8 cellular contexts compared by ENCODE assay signal in genomic region chr4:23717528-23718248, GRCh38.
A peak's percentile ranks its signal among the peaks of the same experiment; 100 is the strongest.
DNase-seq lines count a peak whose midpoint lies in the region; ATAC-seq, FAIRE-seq and TF ChIP-seq lines count a peak whose summit lies in the region.

No MANE protein-coding gene starts in this region.

- H2BK12ac ChIP-seq in H9 (ENCODE audit: insufficient read length, low read depth, low read length): no peak overlapping the region

- peak; percentile 52 for FAIRE-seq in keratinocyte (lab: Jason Lieb, UNC)

- no peak overlapping the region for H3K56ac ChIP-seq in H9 (ENCODE audit: insufficient read length, low read depth, low read length)

- H3K4me3 ChIP-seq in keratinocyte (ENCODE audit: control insufficient read depth in 2 of 3, extremely low read depth in 1 of 3, insufficient read depth in 2 of 3, low read depth in 1 of 3, low read length in 3 of 3): no peak overlapping the region
- no peak overlapping the region for H3K4me3 ChIP-seq in tibial nerve

- H3K36me3 ChIP-seq in keratinocyte (ENCODE audit: control insufficient read depth in 2 of 2, extremely low read depth in 1 of 2, insufficient read depth in 2 of 2, low read length in 2 of 2) (no peaks in the 10 kb centered on the region), tibial nerve (no peaks in the 10 kb centered on the region)

- no peak overlapping the region for H4K91ac ChIP-seq in H9 (ENCODE audit: insufficient read length, low read depth, low read length)

- H3K9me1 ChIP-seq in keratinocyte (ENCODE audit: control insufficient read depth, extremely low read depth, insufficient read depth, low read length): no peaks in the 10 kb centered on the region

- H4K20me1 ChIP-seq in H9 (ENCODE audit: control insufficient read depth, insufficient read depth, insufficient read length): no peaks in the 10 kb centered on the region
- H4K20me1 ChIP-seq in keratinocyte (ENCODE audit: control insufficient read depth, extremely low read depth, insufficient read depth, low read length): no peaks in the 10 kb centered on the region

- no peak overlapping the region for H2AK5ac ChIP-seq in H9 (ENCODE audit: insufficient read length, low read length)

- H3K4me2 ChIP-seq in H9 (ENCODE audit: insufficient read depth, insufficient read length, low read length) (no peak overlapping the region), keratinocyte (ENCODE audit: control insufficient read depth, extremely low read depth, insufficient read depth, low read depth, low read length) (no peak overlapping the region)

- H3K79me1 ChIP-seq in H9 (ENCODE audit: insufficient read depth, low read depth, low read length, poor library complexity, severe bottlenecking): no peaks in the 10 kb centered on the region

- no peak for TF ChIP-seq POLR2A in tibial nerve (IDR thresholded peaks at IDR 0.05)

- H3K4ac ChIP-seq in H9 (ENCODE audit: low read depth, low read length): no peak overlapping the region

- no peaks in the 10 kb centered on the region for H3K27me3 ChIP-seq in H9 (ENCODE audit: insufficient read depth, low read length)
- H3K27me3 ChIP-seq in keratinocyte (ENCODE audit: control insufficient read depth, extremely low read depth, insufficient read depth, low read length): no peaks in the 10 kb centered on the region
- no peaks in the 10 kb centered on the region for H3K27me3 ChIP-seq in tibial nerve

- H3K18ac ChIP-seq in H9 (ENCODE audit: insufficient read length, low read depth, low read length): no peak overlapping the region

- H3K27ac ChIP-seq in H9 (ENCODE audit: insufficient read length, low read depth, low read length): no peak overlapping the region
- no peak overlapping the region for H3K27ac ChIP-seq in keratinocyte (ENCODE audit: control insufficient read depth, insufficient read depth, low read length)
- no peak overlapping the region for H3K27ac ChIP-seq in tibial nerve

- no peak overlapping the region for H3K4me3 Mint-ChIP-seq in H9

- dilution Hi-C loops in keratinocyte (cut with MboI; ENCODE audit: extremely low pct_ligation_motif_present, low sequenced_read_pairs): no loop called here

- H2AFZ ChIP-seq in H9 (ENCODE audit: low read length): no peak overlapping the region
- H2AFZ ChIP-seq in keratinocyte (ENCODE audit: control insufficient read depth, low read length): no peak overlapping the region

- H4K5ac ChIP-seq in H9 (ENCODE audit: insufficient read length, low read depth, low read length): no peak overlapping the region

- no peak overlapping the region for H2BK5ac ChIP-seq in H9 (ENCODE audit: insufficient read length, low read length)

- H3K79me2 ChIP-seq in H9 (ENCODE audit: insufficient read depth, low read length): no peaks in the 10 kb centered on the region
- H3K79me2 ChIP-seq in keratinocyte (ENCODE audit: control insufficient read depth, insufficient read depth, low read length): no peaks in the 10 kb centered on the region

- DNase-seq in COLO829 (ENCODE audit: low spot score) (peak; percentile 50), H9 (no peak), T1000 (lab: John Stamatoyannopoulos, UW) (peak; percentile 29), keratinocyte (ENCODE audit: low read depth, low spot score) (no peak), NCI-H187 (lab: John Stamatoyannopoulos, UW) (no peak), tibial nerve (ENCODE audit: low spot score in 2 of 2) (no peak), mucosa of gallbladder (ENCODE audit: low spot score) (no peak)

- H3K4me1 Mint-ChIP-seq in H9: peaks cover under 1 to 13% of the 10 kb centered on the region in 2 experiments; a peak in 3 of 4 replicates

- no peak for TF ChIP-seq EP300 in tibial nerve (IDR thresholded peaks at IDR 0.05)

- H4K8ac ChIP-seq in H9 (replicated peaks; ENCODE audit: insufficient read length, low read depth, low read length): no peak overlapping the region

- H3K14ac ChIP-seq in H9 (ENCODE audit: insufficient read depth, low read length): no peak overlapping the region

- no peak overlapping the region for H3K9ac ChIP-seq in H9 (ENCODE audit: extremely low read depth, insufficient read length, low read length)
- no peak overlapping the region for H3K9ac ChIP-seq in keratinocyte (ENCODE audit: control insufficient read depth, extremely low read depth, insufficient read depth, low read length)

- no peaks in the 10 kb centered on the region for H3K4me1 ChIP-seq in H9 (ENCODE audit: insufficient read depth, low read length)
- no peaks in the 10 kb centered on the region for H3K4me1 ChIP-seq in keratinocyte (ENCODE audit: control insufficient read depth, extremely low read depth, insufficient read depth, low read length)
- H3K4me1 ChIP-seq in tibial nerve: no peaks in the 10 kb centered on the region

- no CpG with 5 or more reads among the region's 5 CpGs for WGBS in H9 (ENCODE audit: extremely low coverage, insufficient read length, low lambda C conversion rate)
- 88 to 90% methylated on average over 5 of the region's 5 CpGs for WGBS in tibial nerve, 2 donors

- H3K27ac Mint-ChIP-seq in H9: no peak overlapping the region

- no peak overlapping the region for H3K23ac ChIP-seq in H9 (ENCODE audit: insufficient read length, low read depth, low read length)

- no peak overlapping the region for H2BK15ac ChIP-seq in H9 (ENCODE audit: low read depth, low read length)

- H3K36me3 Mint-ChIP-seq in H9 (ENCODE audit: insufficient read depth in 1 of 3, low read depth in 3 of 3): peaks cover 6 to 8% (median 7%) of the 10 kb centered on the region in 3 experiments; a peak in 4 of 7 replicates

- no peaks in the 10 kb centered on the region for H3K27me3 Mint-ChIP-seq in H9 (ENCODE audit: low read depth)

- no peak overlapping the region for H2BK120ac ChIP-seq in H9 (ENCODE audit: low read depth, low read length, poor library complexity, severe bottlenecking)

- H2BK20ac ChIP-seq in H9 (ENCODE audit: low read depth, low read length, poor library complexity, severe bottlenecking): no peak overlapping the region

- H3K9me3 ChIP-seq in H9 (ENCODE audit: control insufficient read depth, low read depth, low read length) (no peaks in the 10 kb centered on the region), keratinocyte (ENCODE audit: control insufficient read depth, low read depth, low read length) (no peaks in the 10 kb centered on the region), tibial nerve (no peaks in the 10 kb centered on the region)

- no peaks in the 10 kb centered on the region for H3K23me2 ChIP-seq in H9 (ENCODE audit: insufficient read length, low read depth, low read length, poor library complexity, severe bottlenecking)

- TF ChIP-seq CTCF in H9 (conservative IDR thresholded peaks at IDR 0.05) (peak; percentile 66), keratinocyte (optimal IDR thresholded peaks at IDR 0.05 in 1 of 3, IDR thresholded peaks at IDR 0.05 in 1 of 3, conservative IDR thresholded peaks at IDR 0.05 in 1 of 3; ENCODE audit: extremely low read depth in 1 of 3, insufficient read depth in 2 of 3, low read length in 3 of 3) (peak; percentile 19 to 49 (median 44)), tibial nerve (IDR thresholded peaks at IDR 0.05) (peak in 1 of 5 experiments; percentile 13)

- no peak for ATAC-seq in GM21381 (IDR thresholded peaks at IDR 0.05; ENCODE audit: unreplicated experiment)

- no peak overlapping the region for H3T11ph ChIP-seq in H9 (ENCODE audit: low read length)

- H3K9me3 Mint-ChIP-seq in H9: peaks cover 0 to 8% of the 10 kb centered on the region in 2 experiments; a peak in 3 of 5 replicates

Comparison
In these comparisons a context has a peak if more than half of its experiments do, and no peak if none do; other contexts are left out.
1. DNase-seq: peak in COLO829 (single experiment) and T1000 (single experiment); none in H9 (single experiment), keratinocyte (single experiment), NCI-H187 (0 of 2), tibial nerve (0 of 2) and mucosa of gallbladder (single experiment).